Comparison of ENCODE assay signal across 8 cellular contexts in the genomic region with DNA sequence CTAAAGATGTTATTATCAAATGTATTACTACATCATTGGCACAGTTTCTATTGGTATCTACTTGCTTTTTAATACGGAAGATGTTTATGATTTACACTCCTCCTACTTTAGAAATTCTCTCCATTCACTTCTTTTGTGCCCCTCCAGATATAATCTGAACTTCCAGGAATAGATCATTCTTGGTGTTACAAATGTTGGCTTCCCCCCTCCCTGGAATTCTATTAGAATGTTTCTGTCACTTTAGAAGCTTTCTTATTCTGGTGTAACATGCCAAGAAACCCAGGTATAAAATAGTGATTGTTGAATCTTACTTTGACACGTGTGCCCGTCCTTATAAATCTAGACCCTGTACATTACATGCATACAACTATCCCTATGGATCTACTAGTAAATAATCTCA. TPM values are rescaled to one million over a fixed set of nuclear protein-coding genes. Genes with fewer than 3 reads are reported as not detected.
DNase-seq lines count a peak whose midpoint lies in the region; ATAC-seq and TF ChIP-seq lines count a peak whose summit lies in the region.

No MANE protein-coding gene starts in this region.

- H3K4me3 Mint-ChIP-seq in central memory CD8-positive, alpha-beta T cell: peak overlapping the region; percentile 98
- peak overlapping the region; percentile 93 to 99 (median 98) for H3K4me3 Mint-ChIP-seq in naive thymus-derived CD8-positive, alpha-beta T cell

- H3K9me3 ChIP-seq in BE2C: no peaks in the 10 kb centered on the region

- peak overlapping the region; percentile 87 for H3K4me3 ChIP-seq in BE2C (ENCODE audit: low read depth, low read length)

- no peak for DNase-seq in BE2C
- DNase-seq in HuH-7.5 (ENCODE audit: low spot score): peak; percentile 18
- DNase-seq in central memory CD8-positive, alpha-beta T cell (ENCODE audit: low spot score in 2 of 2): no peak
- no peak for DNase-seq in naive thymus-derived CD8-positive, alpha-beta T cell
- DNase-seq in sciatic nerve (ENCODE audit: low spot score): no peak
- DNase-seq in NAMALWA (ENCODE audit: low spot score): no peak
- DNase-seq in AG08396 (ENCODE audit: low spot score): no peak
- no peak for DNase-seq in omental fat pad (ENCODE audit: low spot score)

- no peaks in the 10 kb centered on the region for H3K27me3 Mint-ChIP-seq in central memory CD8-positive, alpha-beta T cell
- H3K27me3 Mint-ChIP-seq in naive thymus-derived CD8-positive, alpha-beta T cell: no peaks in the 10 kb centered on the region

- TF ChIP-seq CTCF in BE2C (IDR thresholded peaks at IDR 0.05; ENCODE audit: low read depth, low read length) (no peak), omental fat pad (IDR thresholded peaks at IDR 0.05) (no peak)

- peaks cover 18% of the 10 kb centered on the region for H3K36me3 Mint-ChIP-seq in central memory CD8-positive, alpha-beta T cell (ENCODE audit: insufficient read depth)
- peaks cover 0 to 13% (median 0%) of the 10 kb centered on the region in 3 donors for H3K36me3 Mint-ChIP-seq in naive thymus-derived CD8-positive, alpha-beta T cell

- no peak for ATAC-seq in central memory CD8-positive, alpha-beta T cell (replicated peaks; ENCODE audit: extremely low read depth, poor library complexity, severe bottlenecking)
- ATAC-seq in naive thymus-derived CD8-positive, alpha-beta T cell: no peak
- no peak for ATAC-seq in sciatic nerve
- ATAC-seq in omental fat pad (ENCODE audit: low FRiP score): no peak

- intact Hi-C loops in sciatic nerve (cut with DNase I): no loop called here

- H3K9me3 Mint-ChIP-seq in central memory CD8-positive, alpha-beta T cell: no peaks in the 10 kb centered on the region
- no peaks in the 10 kb centered on the region for H3K9me3 Mint-ChIP-seq in naive thymus-derived CD8-positive, alpha-beta T cell

- POLR2A ChIA-PET in naive thymus-derived CD8-positive, alpha-beta T cell (lab: Charles Lee): no interaction called here

- H3K27ac Mint-ChIP-seq in central memory CD8-positive, alpha-beta T cell (ENCODE audit: low read depth): peak overlapping the region; percentile 97
- peak overlapping the region; percentile 92 to 99 (median 96) for H3K27ac Mint-ChIP-seq in naive thymus-derived CD8-positive, alpha-beta T cell

- peaks cover 19% of the 10 kb centered on the region for H3K4me1 Mint-ChIP-seq in central memory CD8-positive, alpha-beta T cell
- peaks cover 12 to 33% (median 24%) of the 10 kb centered on the region in 4 donors for H3K4me1 Mint-ChIP-seq in naive thymus-derived CD8-positive, alpha-beta T cell

- no peaks in the 10 kb centered on the region; the same call in 1 of the 2 replicates for H3K36me3 ChIP-seq in BE2C

- H3K27me3 ChIP-seq in BE2C: no peaks in the 10 kb centered on the region

- H3K4me1 ChIP-seq in BE2C: no peaks in the 10 kb centered on the region

RNA-seq across cellular contexts. Expression of gene WDR20, which starts 1.2 kb away (rescaled TPM):
- 37.3 TPM for polyA plus RNA-seq in BE2C (2012; ENCODE audit: insufficient read depth, insufficient read length, low read depth)
- total RNA-seq in naive thymus-derived CD8-positive, alpha-beta T cell: 10 to 100 TPM; 50.0 to 56.9 TPM
- polyA plus RNA-seq in naive thymus-derived CD8-positive, alpha-beta T cell: 10 to 100 TPM; 11.3 to 15.0 (median 12.9) TPM
- total RNA-seq in sciatic nerve: 39.6 TPM
- 10 to 100 TPM; 20.2 to 26.4 (median 22.0) TPM for total RNA-seq in omental fat pad

RNA-seq across cellular contexts. Expression of gene HSP90AA1, which starts 51.7 kb away (rescaled TPM):
- polyA plus RNA-seq in BE2C (2012; ENCODE audit: insufficient read depth, insufficient read length, low read depth): 448 TPM
- total RNA-seq in naive thymus-derived CD8-positive, alpha-beta T cell: 100 to 1,000 TPM; 356 to 373 TPM
- 100 to 1,000 TPM; 401 to 445 (median 427) TPM for polyA plus RNA-seq in naive thymus-derived CD8-positive, alpha-beta T cell
- total RNA-seq in sciatic nerve (325 TPM), omental fat pad (1,000 to 10,000 TPM in 1 of 4 donors, 100 to 1,000 TPM in 3; 453 to 1,533 (median 691) TPM)
